ENCODE assay signal across 1 cellular context in the genomic region with DNA sequence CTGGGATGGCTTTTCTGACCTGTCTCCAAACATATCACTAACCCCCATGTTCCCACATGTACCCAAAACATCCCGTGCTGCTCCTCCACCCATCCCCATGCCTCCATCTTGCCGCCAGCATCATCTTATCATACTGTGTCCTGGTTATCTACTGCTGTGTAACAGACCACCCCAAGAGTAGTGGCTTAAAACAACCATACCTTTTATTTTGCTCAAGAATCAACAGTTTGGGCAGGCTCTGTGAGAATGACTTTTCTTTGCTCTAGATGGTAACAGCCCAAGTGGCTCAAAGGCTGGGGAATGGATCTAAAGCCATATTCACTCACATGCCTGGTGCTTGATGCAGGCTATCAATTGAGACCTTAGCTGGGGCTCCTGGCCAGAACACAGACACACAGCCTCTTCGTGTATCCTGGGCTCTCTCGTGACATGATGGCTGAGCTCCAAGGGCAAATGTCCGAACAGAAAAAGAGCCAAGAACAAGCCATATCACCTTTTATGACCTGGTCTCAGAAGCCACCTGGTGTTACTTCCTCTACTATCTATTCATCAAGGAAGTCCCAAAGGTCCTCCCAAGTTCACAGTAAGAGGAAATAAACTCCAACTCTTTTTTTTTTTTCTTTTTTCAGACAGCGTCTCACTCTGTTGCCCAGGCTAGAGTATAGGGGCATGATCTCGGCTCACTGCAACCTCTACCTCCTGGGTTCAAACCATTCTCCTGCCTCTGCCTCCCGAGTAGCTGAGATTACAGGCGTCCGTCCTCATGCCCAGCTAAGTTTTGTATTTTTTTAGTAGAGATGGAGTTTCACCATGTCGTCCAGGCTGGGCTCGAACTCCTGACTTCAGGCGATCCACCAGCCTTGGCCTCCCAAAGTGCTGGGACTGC.
TF ChIP-seq lines count a peak whose summit lies in the region.

No MANE protein-coding gene starts in this region.

TF ChIP-seq in K562, 482 proteins besides CTCF, POLR2A, EP300 and RAD21 (continued from another document and continues in another):
- TF ChIP-seq, protein P1, sequence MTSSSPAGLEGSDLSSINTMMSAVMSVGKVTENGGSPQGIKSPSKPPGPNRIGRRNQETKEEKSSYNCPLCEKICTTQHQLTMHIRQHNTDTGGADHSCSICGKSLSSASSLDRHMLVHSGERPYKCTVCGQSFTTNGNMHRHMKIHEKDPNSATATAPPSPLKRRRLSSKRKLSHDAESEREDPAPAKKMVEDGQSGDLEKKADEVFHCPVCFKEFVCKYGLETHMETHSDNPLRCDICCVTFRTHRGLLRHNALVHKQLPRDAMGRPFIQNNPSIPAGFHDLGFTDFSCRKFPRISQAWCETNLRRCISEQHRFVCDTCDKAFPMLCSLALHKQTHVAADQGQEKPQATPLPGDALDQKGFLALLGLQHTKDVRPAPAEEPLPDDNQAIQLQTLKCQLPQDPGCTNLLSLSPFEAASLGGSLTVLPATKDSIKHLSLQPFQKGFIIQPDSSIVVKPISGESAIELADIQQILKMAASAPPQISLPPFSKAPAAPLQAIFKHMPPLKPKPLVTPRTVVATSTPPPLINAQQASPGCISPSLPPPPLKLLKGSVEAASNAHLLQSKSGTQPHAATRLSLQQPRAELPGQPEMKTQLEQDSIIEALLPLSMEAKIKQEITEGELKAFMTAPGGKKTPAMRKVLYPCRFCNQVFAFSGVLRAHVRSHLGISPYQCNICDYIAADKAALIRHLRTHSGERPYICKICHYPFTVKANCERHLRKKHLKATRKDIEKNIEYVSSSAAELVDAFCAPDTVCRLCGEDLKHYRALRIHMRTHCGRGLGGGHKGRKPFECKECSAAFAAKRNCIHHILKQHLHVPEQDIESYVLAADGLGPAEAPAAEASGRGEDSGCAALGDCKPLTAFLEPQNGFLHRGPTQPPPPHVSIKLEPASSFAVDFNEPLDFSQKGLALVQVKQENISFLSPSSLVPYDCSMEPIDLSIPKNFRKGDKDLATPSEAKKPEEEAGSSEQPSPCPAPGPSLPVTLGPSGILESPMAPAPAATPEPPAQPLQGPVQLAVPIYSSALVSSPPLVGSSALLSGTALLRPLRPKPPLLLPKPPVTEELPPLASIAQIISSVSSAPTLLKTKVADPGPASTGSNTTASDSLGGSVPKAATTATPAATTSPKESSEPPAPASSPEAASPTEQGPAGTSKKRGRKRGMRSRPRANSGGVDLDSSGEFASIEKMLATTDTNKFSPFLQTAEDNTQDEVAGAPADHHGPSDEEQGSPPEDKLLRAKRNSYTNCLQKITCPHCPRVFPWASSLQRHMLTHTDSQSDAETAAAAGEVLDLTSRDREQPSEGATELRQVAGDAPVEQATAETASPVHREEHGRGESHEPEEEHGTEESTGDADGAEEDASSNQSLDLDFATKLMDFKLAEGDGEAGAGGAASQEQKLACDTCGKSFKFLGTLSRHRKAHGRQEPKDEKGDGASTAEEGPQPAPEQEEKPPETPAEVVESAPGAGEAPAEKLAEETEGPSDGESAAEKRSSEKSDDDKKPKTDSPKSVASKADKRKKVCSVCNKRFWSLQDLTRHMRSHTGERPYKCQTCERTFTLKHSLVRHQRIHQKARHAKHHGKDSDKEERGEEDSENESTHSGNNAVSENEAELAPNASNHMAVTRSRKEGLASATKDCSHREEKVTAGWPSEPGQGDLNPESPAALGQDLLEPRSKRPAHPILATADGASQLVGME (CRISPR knock-in tag; IDR thresholded peaks at IDR 0.05) = no peak; the same call in 1 of the 2 replicates
- TF ChIP-seq HNRNPLL (IDR thresholded peaks at IDR 0.05; ENCODE audit: low read depth, low read length, poor library complexity, severe bottlenecking) (no peak), TEAD1 (CRISPR knock-in tag; IDR thresholded peaks at IDR 0.05) (0 out of 4 replicates have a peak, but pooled peaks of 1 of the 2 experiments have one; percentile 49), STAT5A (IDR thresholded peaks at IDR 0.05; ENCODE audit: borderline replicate concordance, low read length) (no peak), ZNF785 (CRISPR knock-in tag; IDR thresholded peaks at IDR 0.05) (no peak), POLR2G (IDR thresholded peaks at IDR 0.05; ENCODE audit: low read depth, low read length) (no peak), POLR2B (IDR thresholded peaks at IDR 0.05; ENCODE audit: low read depth, partially characterized antibody) (no peak), ARNT (IDR thresholded peaks at IDR 0.05) (peak in 1 of 2 experiments; percentile 35; a peak in 1 of 4 replicates), SREBF2 (CRISPR knock-in tag; IDR thresholded peaks at IDR 0.05) (no peak), TEAD2 (tag; IDR thresholded peaks at IDR 0.05) (no peak), PTTG1 (tag; IDR thresholded peaks at IDR 0.05; ENCODE audit: low read depth) (peak; percentile 10; the same call in 1 of the 2 replicates), POU5F1 (IDR thresholded peaks at IDR 0.05; ENCODE audit: borderline replicate concordance, low read depth, low read length, partially characterized antibody) (no peak), ZBTB1 (CRISPR knock-in tag; IDR thresholded peaks at IDR 0.05; ENCODE audit: borderline replicate concordance, low read depth) (no peak), CHD2 (IDR thresholded peaks at IDR 0.05; ENCODE audit: low read depth, low read length) (0 out of 2 replicates have a peak, but pooled peaks have one; percentile 2), BRD4 (IDR thresholded peaks at IDR 0.05) (no peak), SAFB (IDR thresholded peaks at IDR 0.05; ENCODE audit: borderline replicate concordance, low read depth, low read length) (no peak), POLR2AphosphoS2 (IDR thresholded peaks at IDR 0.05; ENCODE audit: low read length) (no peak), SAFB2 (IDR thresholded peaks at IDR 0.05; ENCODE audit: borderline replicate concordance, low read depth, low read length, severe bottlenecking) (no peak), ZNF764 (CRISPR knock-in tag; IDR thresholded peaks at IDR 0.05; ENCODE audit: low read depth) (no peak), ZNF79 (CRISPR knock-in tag; IDR thresholded peaks at IDR 0.05; ENCODE audit: low read depth) (no peak), CBX8 (IDR thresholded peaks at IDR 0.05; ENCODE audit: borderline replicate concordance, extremely low read depth, low read depth, low read length, poor library complexity, severe bottlenecking) (no peak), SIRT6 (IDR thresholded peaks at IDR 0.05; ENCODE audit: low read depth, low read length) (no peak), ELF1 (tag; IDR thresholded peaks at IDR 0.05) (peak; percentile 47; the same call in 1 of the 2 replicates), JUNB (CRISPR knock-in tag; conservative IDR thresholded peaks at IDR 0.05) (no peak), THRAP3 (IDR thresholded peaks at IDR 0.05; ENCODE audit: borderline replicate concordance) (no peak), SMC3 (conservative IDR thresholded peaks at IDR 0.05; ENCODE audit: insufficient read depth, low read depth, low read length) (no peak), WHSC1 (IDR thresholded peaks at IDR 0.05; ENCODE audit: low read length) (no peak), STAG1 (CRISPR knock-in tag; IDR thresholded peaks at IDR 0.05; ENCODE audit: borderline replicate concordance) (no peak), HOXB6 (CRISPR knock-in tag; IDR thresholded peaks at IDR 0.05; ENCODE audit: borderline replicate concordance) (no peak), FOXJ3 (CRISPR knock-in tag; IDR thresholded peaks at IDR 0.05) (no peak)
- TF ChIP-seq, protein P2, sequence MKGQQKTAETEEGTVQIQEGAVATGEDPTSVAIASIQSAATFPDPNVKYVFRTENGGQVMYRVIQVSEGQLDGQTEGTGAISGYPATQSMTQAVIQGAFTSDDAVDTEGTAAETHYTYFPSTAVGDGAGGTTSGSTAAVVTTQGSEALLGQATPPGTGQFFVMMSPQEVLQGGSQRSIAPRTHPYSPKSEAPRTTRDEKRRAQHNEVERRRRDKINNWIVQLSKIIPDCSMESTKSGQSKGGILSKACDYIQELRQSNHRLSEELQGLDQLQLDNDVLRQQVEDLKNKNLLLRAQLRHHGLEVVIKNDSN (CRISPR knock-in tag; IDR thresholded peaks at IDR 0.05) = no peak
- TF ChIP-seq, protein P3, sequence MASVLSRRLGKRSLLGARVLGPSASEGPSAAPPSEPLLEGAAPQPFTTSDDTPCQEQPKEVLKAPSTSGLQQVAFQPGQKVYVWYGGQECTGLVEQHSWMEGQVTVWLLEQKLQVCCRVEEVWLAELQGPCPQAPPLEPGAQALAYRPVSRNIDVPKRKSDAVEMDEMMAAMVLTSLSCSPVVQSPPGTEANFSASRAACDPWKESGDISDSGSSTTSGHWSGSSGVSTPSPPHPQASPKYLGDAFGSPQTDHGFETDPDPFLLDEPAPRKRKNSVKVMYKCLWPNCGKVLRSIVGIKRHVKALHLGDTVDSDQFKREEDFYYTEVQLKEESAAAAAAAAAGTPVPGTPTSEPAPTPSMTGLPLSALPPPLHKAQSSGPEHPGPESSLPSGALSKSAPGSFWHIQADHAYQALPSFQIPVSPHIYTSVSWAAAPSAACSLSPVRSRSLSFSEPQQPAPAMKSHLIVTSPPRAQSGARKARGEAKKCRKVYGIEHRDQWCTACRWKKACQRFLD (CRISPR knock-in tag; IDR thresholded peaks at IDR 0.05) = peak; percentile 29; the same call in 1 of the 2 replicates
- TF ChIP-seq, protein P4, sequence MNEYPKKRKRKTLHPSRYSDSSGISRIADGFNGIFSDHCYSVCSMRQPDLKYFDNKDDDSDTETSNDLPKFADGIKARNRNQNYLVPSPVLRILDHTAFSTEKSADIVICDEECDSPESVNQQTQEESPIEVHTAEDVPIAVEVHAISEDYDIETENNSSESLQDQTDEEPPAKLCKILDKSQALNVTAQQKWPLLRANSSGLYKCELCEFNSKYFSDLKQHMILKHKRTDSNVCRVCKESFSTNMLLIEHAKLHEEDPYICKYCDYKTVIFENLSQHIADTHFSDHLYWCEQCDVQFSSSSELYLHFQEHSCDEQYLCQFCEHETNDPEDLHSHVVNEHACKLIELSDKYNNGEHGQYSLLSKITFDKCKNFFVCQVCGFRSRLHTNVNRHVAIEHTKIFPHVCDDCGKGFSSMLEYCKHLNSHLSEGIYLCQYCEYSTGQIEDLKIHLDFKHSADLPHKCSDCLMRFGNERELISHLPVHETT (CRISPR knock-in tag; conservative IDR thresholded peaks at IDR 0.05 in 1 of 2, IDR thresholded peaks at IDR 0.05 in 1 of 2) = no peak
- TF ChIP-seq, protein P5, sequence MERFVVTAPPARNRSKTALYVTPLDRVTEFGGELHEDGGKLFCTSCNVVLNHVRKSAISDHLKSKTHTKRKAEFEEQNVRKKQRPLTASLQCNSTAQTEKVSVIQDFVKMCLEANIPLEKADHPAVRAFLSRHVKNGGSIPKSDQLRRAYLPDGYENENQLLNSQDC (CRISPR knock-in tag; IDR thresholded peaks at IDR 0.05) = no peak
- TF ChIP-seq, protein P6, sequence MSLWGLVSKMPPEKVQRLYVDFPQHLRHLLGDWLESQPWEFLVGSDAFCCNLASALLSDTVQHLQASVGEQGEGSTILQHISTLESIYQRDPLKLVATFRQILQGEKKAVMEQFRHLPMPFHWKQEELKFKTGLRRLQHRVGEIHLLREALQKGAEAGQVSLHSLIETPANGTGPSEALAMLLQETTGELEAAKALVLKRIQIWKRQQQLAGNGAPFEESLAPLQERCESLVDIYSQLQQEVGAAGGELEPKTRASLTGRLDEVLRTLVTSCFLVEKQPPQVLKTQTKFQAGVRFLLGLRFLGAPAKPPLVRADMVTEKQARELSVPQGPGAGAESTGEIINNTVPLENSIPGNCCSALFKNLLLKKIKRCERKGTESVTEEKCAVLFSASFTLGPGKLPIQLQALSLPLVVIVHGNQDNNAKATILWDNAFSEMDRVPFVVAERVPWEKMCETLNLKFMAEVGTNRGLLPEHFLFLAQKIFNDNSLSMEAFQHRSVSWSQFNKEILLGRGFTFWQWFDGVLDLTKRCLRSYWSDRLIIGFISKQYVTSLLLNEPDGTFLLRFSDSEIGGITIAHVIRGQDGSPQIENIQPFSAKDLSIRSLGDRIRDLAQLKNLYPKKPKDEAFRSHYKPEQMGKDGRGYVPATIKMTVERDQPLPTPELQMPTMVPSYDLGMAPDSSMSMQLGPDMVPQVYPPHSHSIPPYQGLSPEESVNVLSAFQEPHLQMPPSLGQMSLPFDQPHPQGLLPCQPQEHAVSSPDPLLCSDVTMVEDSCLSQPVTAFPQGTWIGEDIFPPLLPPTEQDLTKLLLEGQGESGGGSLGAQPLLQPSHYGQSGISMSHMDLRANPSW (CRISPR knock-in tag; IDR thresholded peaks at IDR 0.05) = no peak
- TF ChIP-seq, protein P7, sequence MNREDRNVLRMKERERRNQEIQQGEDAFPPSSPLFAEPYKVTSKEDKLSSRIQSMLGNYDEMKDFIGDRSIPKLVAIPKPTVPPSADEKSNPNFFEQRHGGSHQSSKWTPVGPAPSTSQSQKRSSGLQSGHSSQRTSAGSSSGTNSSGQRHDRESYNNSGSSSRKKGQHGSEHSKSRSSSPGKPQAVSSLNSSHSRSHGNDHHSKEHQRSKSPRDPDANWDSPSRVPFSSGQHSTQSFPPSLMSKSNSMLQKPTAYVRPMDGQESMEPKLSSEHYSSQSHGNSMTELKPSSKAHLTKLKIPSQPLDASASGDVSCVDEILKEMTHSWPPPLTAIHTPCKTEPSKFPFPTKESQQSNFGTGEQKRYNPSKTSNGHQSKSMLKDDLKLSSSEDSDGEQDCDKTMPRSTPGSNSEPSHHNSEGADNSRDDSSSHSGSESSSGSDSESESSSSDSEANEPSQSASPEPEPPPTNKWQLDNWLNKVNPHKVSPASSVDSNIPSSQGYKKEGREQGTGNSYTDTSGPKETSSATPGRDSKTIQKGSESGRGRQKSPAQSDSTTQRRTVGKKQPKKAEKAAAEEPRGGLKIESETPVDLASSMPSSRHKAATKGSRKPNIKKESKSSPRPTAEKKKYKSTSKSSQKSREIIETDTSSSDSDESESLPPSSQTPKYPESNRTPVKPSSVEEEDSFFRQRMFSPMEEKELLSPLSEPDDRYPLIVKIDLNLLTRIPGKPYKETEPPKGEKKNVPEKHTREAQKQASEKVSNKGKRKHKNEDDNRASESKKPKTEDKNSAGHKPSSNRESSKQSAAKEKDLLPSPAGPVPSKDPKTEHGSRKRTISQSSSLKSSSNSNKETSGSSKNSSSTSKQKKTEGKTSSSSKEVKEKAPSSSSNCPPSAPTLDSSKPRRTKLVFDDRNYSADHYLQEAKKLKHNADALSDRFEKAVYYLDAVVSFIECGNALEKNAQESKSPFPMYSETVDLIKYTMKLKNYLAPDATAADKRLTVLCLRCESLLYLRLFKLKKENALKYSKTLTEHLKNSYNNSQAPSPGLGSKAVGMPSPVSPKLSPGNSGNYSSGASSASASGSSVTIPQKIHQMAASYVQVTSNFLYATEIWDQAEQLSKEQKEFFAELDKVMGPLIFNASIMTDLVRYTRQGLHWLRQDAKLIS (CRISPR knock-in tag; IDR thresholded peaks at IDR 0.05) = no peak
- TF ChIP-seq, protein P8, sequence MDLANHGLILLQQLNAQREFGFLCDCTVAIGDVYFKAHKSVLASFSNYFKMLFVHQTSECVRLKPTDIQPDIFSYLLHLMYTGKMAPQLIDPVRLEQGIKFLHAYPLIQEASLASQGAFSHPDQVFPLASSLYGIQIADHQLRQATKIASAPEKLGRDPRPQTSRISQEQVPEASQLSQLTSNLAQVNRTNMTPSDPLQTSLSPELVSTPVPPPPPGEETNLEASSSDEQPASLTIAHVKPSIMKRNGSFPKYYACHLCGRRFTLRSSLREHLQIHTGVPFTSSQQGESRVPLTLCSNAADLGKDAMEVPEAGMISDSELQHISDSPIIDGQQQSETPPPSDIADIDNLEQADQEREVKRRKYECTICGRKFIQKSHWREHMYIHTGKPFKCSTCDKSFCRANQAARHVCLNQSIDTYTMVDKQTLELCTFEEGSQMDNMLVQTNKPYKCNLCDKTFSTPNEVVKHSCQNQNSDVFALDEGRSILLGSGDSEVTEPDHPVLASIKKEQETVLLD (IDR thresholded peaks at IDR 0.05) = no peak
